In the genomic region with DNA sequence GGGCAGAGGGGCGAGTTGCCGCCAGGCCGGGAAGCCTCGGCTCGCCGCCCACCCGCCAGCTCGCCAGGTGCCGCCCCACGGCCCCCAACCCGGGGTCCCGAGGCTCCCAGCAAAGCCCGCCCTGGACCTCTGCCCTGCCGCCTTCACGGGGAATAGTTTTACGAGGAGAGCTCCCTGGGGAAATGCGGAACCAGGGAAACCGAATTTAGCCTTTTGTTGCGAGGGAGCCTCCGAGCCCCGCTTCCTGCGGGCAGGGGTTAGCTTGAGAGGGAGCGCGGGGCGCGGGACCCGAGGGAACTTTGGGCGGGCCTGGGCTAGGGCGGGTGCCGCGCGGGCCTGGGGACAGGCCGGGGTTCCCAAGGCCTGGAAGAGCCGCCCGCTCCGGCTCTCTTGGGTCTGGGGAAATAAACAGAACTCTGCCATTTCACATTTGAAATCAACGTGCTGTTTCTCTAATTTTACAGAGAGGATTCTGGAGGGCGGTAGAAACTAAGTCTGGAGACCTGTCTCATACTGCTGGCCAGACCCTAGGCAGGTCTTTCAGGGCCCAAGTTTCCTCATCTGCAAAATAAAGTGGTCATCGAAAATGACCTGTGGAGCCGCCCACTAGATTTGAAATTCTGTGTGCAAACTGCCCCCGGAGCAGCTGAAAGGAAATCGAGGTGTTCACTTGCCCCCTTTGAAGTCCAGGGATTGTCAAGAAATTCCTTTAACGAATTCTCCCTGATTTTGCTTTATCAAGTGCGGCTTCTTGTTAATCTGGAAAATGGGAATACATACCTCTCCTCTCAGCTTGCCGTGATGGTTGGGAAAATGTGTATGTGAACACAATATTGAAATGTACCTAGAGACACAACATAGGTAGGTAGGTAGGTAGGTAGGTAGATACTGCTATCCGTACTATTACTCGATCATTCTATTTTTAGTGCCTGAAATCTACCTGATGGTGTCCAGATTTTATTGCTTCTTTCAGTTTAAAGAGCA, we compare ENCODE assay signal across 8 cellular contexts. TPM values are rescaled to one million over a fixed set of nuclear protein-coding genes. Genes with fewer than 3 reads are reported as not detected.
DNase-seq lines count a peak whose midpoint lies in the region; ATAC-seq, FAIRE-seq and TF ChIP-seq lines count a peak whose summit lies in the region.

No MANE protein-coding gene starts in this region.

- TF ChIP-seq CTCF in GM10266 (IDR thresholded peaks at IDR 0.05; ENCODE audit: control insufficient read depth, insufficient read depth, low read depth, missing control alignments) (no peak), fibroblast of pulmonary artery (IDR thresholded peaks at IDR 0.05; ENCODE audit: low read length, missing control alignments) (no peak), neural crest cell (conservative IDR thresholded peaks at IDR 0.05) (no peak)

- intact Hi-C loops in activated T-helper 1 cell treated with anti-CD3 and anti-CD28 coated beads, Interleukin-12 subunit alpha, Interleukin-12 subunit beta, Interleukin-2, Interleukin-4 antibody, amounts not matched to agents 30 ng/mL and 10 ng/mL and 1 ng/mL, durations not matched to agents 14 hours and 24 hours and 36 hours (cut with micrococcal nuclease) = no loop called here

- H3K36me3 Mint-ChIP-seq in activated T-helper 1 cell treated with anti-CD3 and anti-CD28 coated beads, Interleukin-12 subunit alpha, Interleukin-12 subunit beta, Interleukin-2, Interleukin-4 antibody, amounts not matched to agents 30 ng/mL and 10 ng/mL and 1 ng/mL, durations not matched to agents 14 hours and 24 hours and 36 hours (ENCODE audit: low read depth) = peaks cover 30% of the 10 kb centered on the region
- peaks cover 24% of the 10 kb centered on the region for H3K36me3 Mint-ChIP-seq in neural crest cell (ENCODE audit: low read depth)

- H3K9me3 Mint-ChIP-seq in activated T-helper 1 cell treated with anti-CD3 and anti-CD28 coated beads, Interleukin-12 subunit alpha, Interleukin-12 subunit beta, Interleukin-2, Interleukin-4 antibody, amounts not matched to agents 30 ng/mL and 10 ng/mL and 1 ng/mL, durations not matched to agents 14 hours and 24 hours and 36 hours = no peaks in the 10 kb centered on the region
- H3K9me3 Mint-ChIP-seq in neural crest cell = no peaks in the 10 kb centered on the region

- peak overlapping the region; percentile 99 for H3K4me3 Mint-ChIP-seq in activated T-helper 1 cell treated with anti-CD3 and anti-CD28 coated beads, Interleukin-12 subunit alpha, Interleukin-12 subunit beta, Interleukin-2, Interleukin-4 antibody, amounts not matched to agents 30 ng/mL and 10 ng/mL and 1 ng/mL, durations not matched to agents 14 hours and 24 hours and 36 hours
- H3K4me3 Mint-ChIP-seq in neural crest cell = peak overlapping the region; percentile 86

- H3K27ac Mint-ChIP-seq in activated T-helper 1 cell treated with anti-CD3 and anti-CD28 coated beads, Interleukin-12 subunit alpha, Interleukin-12 subunit beta, Interleukin-2, Interleukin-4 antibody, amounts not matched to agents 30 ng/mL and 10 ng/mL and 1 ng/mL, durations not matched to agents 14 hours and 24 hours and 36 hours = peak overlapping the region; percentile 61
- H3K27ac Mint-ChIP-seq in neural crest cell (ENCODE audit: unreplicated experiment) = peak overlapping the region; percentile 59

- DNase-seq in GM10266 (ENCODE audit: extremely low spot score) (peak; percentile 35), NCI-H2107 treated with DMSO at 0.1 percent for 48 hours (lab: John Stamatoyannopoulos, UW; ENCODE audit: unreplicated experiment) (peak; percentile 63), fibroblast of pulmonary artery (ENCODE audit: low read depth) (peak; percentile 58), neural crest cell (ENCODE audit: low read depth, low spot score) (no peak), frontal cortex (ENCODE audit: low spot score in 2 of 2) (no peak), kidney tubule cell (ENCODE audit: low spot score) (no peak)
- no peak for DNase-seq in activated T-helper 1 cell treated with anti-CD3 and anti-CD28 coated beads, Interleukin-12 subunit alpha, Interleukin-12 subunit beta, Interleukin-2, Interleukin-4 antibody, amounts not matched to agents 30 ng/mL and 10 ng/mL and 1 ng/mL, durations not matched to agents 14 hours and 24 hours and 36 hours (ENCODE audit: low spot score)

- H3K4me1 Mint-ChIP-seq in activated T-helper 1 cell treated with anti-CD3 and anti-CD28 coated beads, Interleukin-12 subunit alpha, Interleukin-12 subunit beta, Interleukin-2, Interleukin-4 antibody, amounts not matched to agents 30 ng/mL and 10 ng/mL and 1 ng/mL, durations not matched to agents 14 hours and 24 hours and 36 hours (ENCODE audit: low read depth) = peaks cover 48% of the 10 kb centered on the region
- H3K4me1 Mint-ChIP-seq in neural crest cell = peaks cover 65% of the 10 kb centered on the region

- no peak for FAIRE-seq in frontal cortex (lab: Jason Lieb, UNC)

- peak overlapping the region; percentile 89 for H3K4me3 ChIP-seq in fibroblast of pulmonary artery (replicated peaks; ENCODE audit: low read depth, low read length)

- ATAC-seq in HG02852 (IDR thresholded peaks at IDR 0.05; ENCODE audit: unreplicated experiment) = peak; percentile 21

- peaks cover 16% of the 10 kb centered on the region for H3K27me3 Mint-ChIP-seq in activated T-helper 1 cell treated with anti-CD3 and anti-CD28 coated beads, Interleukin-12 subunit alpha, Interleukin-12 subunit beta, Interleukin-2, Interleukin-4 antibody, amounts not matched to agents 30 ng/mL and 10 ng/mL and 1 ng/mL, durations not matched to agents 14 hours and 24 hours and 36 hours (ENCODE audit: insufficient read depth)
- H3K27me3 Mint-ChIP-seq in neural crest cell (ENCODE audit: low read depth) = peaks cover 6% of the 10 kb centered on the region

RNA-seq across cellular contexts. Expression of a gene that starts 0.7 kb away (rescaled TPM):
- total RNA-seq in activated T-helper 1 cell treated with anti-CD3 and anti-CD28 coated beads, Interleukin-12 subunit alpha, Interleukin-12 subunit beta, Interleukin-2, Interleukin-4 antibody, amounts not matched to agents 30 ng/mL and 10 ng/mL and 1 ng/mL, durations not matched to agents 14 hours and 24 hours and 36 hours = 89.6 and 101 TPM in 2 replicates
- total RNA-seq in neural crest cell (522 and 529 TPM in 2 replicates), frontal cortex (289 TPM)

RNA-seq across cellular contexts. Expression of a gene that starts 8.1 kb away (rescaled TPM):
- not detected in 2 replicates for total RNA-seq in activated T-helper 1 cell treated with anti-CD3 and anti-CD28 coated beads, Interleukin-12 subunit alpha, Interleukin-12 subunit beta, Interleukin-2, Interleukin-4 antibody, amounts not matched to agents 30 ng/mL and 10 ng/mL and 1 ng/mL, durations not matched to agents 14 hours and 24 hours and 36 hours
- total RNA-seq in neural crest cell (not detected in 2 replicates), frontal cortex (not detected)

RNA-seq across cellular contexts. Expression of a gene that starts 57.6 kb away (rescaled TPM):
- total RNA-seq in activated T-helper 1 cell treated with anti-CD3 and anti-CD28 coated beads, Interleukin-12 subunit alpha, Interleukin-12 subunit beta, Interleukin-2, Interleukin-4 antibody, amounts not matched to agents 30 ng/mL and 10 ng/mL and 1 ng/mL, durations not matched to agents 14 hours and 24 hours and 36 hours = not detected in 2 replicates
- total RNA-seq in neural crest cell (not detected in 2 replicates), frontal cortex (0.82 TPM)

Comparison
In these comparisons a context has a peak if more than half of its experiments do, and no peak if none do; other contexts are left out.
1. DNase-seq: peak in GM10266 (single experiment), NCI-H2107 treated with DMSO at 0.1 percent for 48 hours (single experiment) and fibroblast of pulmonary artery (single experiment); none in activated T-helper 1 cell treated with anti-CD3 and anti-CD28 coated beads, Interleukin-12 subunit alpha, Interleukin-12 subunit beta, Interleukin-2, Interleukin-4 antibody, amounts not matched to agents 30 ng/mL and 10 ng/mL and 1 ng/mL, durations not matched to agents 14 hours and 24 hours and 36 hours (single experiment), neural crest cell (single experiment), frontal cortex (0 of 2) and kidney tubule cell (single experiment).